In the genomic region with DNA sequence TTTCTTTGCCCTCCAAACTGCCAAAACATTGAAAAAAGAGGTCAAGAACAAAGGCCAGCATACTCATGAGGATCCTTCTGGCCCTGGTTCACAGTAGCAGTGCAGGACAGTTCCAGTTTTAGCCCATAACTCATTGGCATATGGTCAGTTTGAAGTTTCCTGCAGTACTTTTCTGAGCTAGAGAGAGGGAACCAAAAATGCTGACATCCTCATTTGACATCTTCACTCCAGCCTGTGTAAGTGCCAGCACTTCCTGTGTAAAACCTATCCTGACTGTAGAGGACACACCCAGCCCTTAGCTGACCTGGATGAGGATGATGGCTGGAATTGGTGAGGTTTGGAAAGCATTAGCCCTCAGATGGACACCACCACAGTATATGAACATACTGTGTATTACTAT, we compare ENCODE assay signal across 13 cellular contexts.
DNase-seq lines count a peak whose midpoint lies in the region; ATAC-seq and TF ChIP-seq lines count a peak whose summit lies in the region.
"Had no signal": no experiment of that assay in that cellular context is flagged by ENCODE, and none has a peak within 500 bp of the region (broad histone marks: within the 10 kb centered on the region; RNA-seq: fewer than 3 reads in every experiment).

No MANE protein-coding gene starts in this region.

- H3F3A ChIP-seq in GM23338 (replicated peaks; ENCODE audit: low read depth) (no peaks in the 10 kb centered on the region), OCI-LY1 (ENCODE audit: insufficient read depth, low read length) (no peaks in the 10 kb centered on the region)

- H3K27me3 ChIP-seq in GM23338 (ENCODE audit: insufficient read depth) (no peaks in the 10 kb centered on the region), OCI-LY1 (ENCODE audit: insufficient read depth, low read length) (no peaks in the 10 kb centered on the region), heart left ventricle (no peaks in the 10 kb centered on the region), psoas muscle (ENCODE audit: insufficient read depth in 3 of 3, low read length in 2 of 3) (no peaks in the 10 kb centered on the region)

- H3K4me3 Mint-ChIP-seq in GM23338, result no peak overlapping the region
- no peak overlapping the region for H3K4me3 Mint-ChIP-seq in activated T-cell treated with anti-CD3 and anti-CD28 coated beads, Interleukin-2, amount 50 U/mL, for 4 hours
- H3K4me3 Mint-ChIP-seq: naive thymus-derived CD8-positive, alpha-beta T cell; stimulated activated naive CD8-positive, alpha-beta T cell treated with anti-CD3 and anti-CD28 coated beads, Interleukin-15, amount 100 ng/mL, for 72 hours had no signal

- no peak for ATAC-seq in GM23338
- ATAC-seq in heart left ventricle, result peak; percentile 55 to 86 (median 70)
- ATAC-seq in psoas muscle, result peak; percentile 56 to 74 (median 73)
- ATAC-seq in HG02610 (IDR thresholded peaks at IDR 0.05; ENCODE audit: unreplicated experiment), result no peak
- ATAC-seq in activated T-cell treated with anti-CD3 and anti-CD28 coated beads, Interleukin-2, amount 50 U/mL, for 4 hours, result no peak
- ATAC-seq: naive thymus-derived CD8-positive, alpha-beta T cell; stimulated activated naive CD8-positive, alpha-beta T cell treated with anti-CD3 and anti-CD28 coated beads, Interleukin-15, amount 100 ng/mL, for 72 hours had no signal

- H3K9me2 ChIP-seq in GM23338 (ENCODE audit: insufficient read depth) (no peaks in the 10 kb centered on the region), OCI-LY1 (ENCODE audit: low read depth, low read length) (no peaks in the 10 kb centered on the region)
- H3K9me2 ChIP-seq: SK-N-SH had no signal

- H3K9ac ChIP-seq in OCI-LY1 (ENCODE audit: low read length), result 0 out of 2 replicates have a peak overlapping the region, but pooled peaks have one; percentile 12
- H3K9ac ChIP-seq: SK-N-SH had no signal

- H3K4me2 ChIP-seq in GM23338 (no peak overlapping the region), OCI-LY1 (ENCODE audit: low read length) (peak overlapping the region; percentile 64)
- H3K4me2 ChIP-seq: SK-N-SH had no signal

- peaks cover 12% of the 10 kb centered on the region; the same call in 2 of the 3 replicates for H3K36me3 Mint-ChIP-seq in GM23338 (ENCODE audit: low read depth)
- no peaks in the 10 kb centered on the region for H3K36me3 Mint-ChIP-seq in activated T-cell treated with anti-CD3 and anti-CD28 coated beads, Interleukin-2, amount 50 U/mL, for 4 hours (ENCODE audit: insufficient read depth)
- H3K36me3 Mint-ChIP-seq: naive thymus-derived CD8-positive, alpha-beta T cell had no signal

- no peak for TF ChIP-seq CTCF in GM23338 (conservative IDR thresholded peaks at IDR 0.05; ENCODE audit: low read depth in 2 of 2)
- no peak for TF ChIP-seq CTCF in OCI-LY1 (IDR thresholded peaks at IDR 0.05; ENCODE audit: low read length)
- TF ChIP-seq CTCF in heart left ventricle (IDR thresholded peaks at IDR 0.05), result peak in 1 of 12 donors; percentile 8
- TF ChIP-seq CTCF in psoas muscle (IDR thresholded peaks at IDR 0.05), result no peak

- no peak for DNase-seq in GM23338 (ENCODE audit: low spot score)
- peak in 2 of 5 donors; percentile 25 to 46 for DNase-seq in heart left ventricle
- no peak for DNase-seq in psoas muscle
- no peak for DNase-seq in EL
- DNase-seq in NCI-H2227 treated with DMSO at 0.1 percent for 48 hours (lab: John Stamatoyannopoulos, UW), result no peak
- DNase-seq in activated T-cell treated with anti-CD3 and anti-CD28 coated beads, Interleukin-2, amount 50 U/mL, for 4 hours, result no peak
- DNase-seq: Caco-2; effector CD8-positive, alpha-beta T cell; naive thymus-derived CD8-positive, alpha-beta T cell; SK-N-SH; stimulated activated naive CD8-positive, alpha-beta T cell treated with anti-CD3 and anti-CD28 coated beads, Interleukin-15, amount 100 ng/mL, for 72 hours had no signal

- no peaks in the 10 kb centered on the region for H3K9me3 ChIP-seq in OCI-LY1 (ENCODE audit: low read length)
- no peaks in the 10 kb centered on the region for H3K9me3 ChIP-seq in heart left ventricle
- no peaks in the 10 kb centered on the region for H3K9me3 ChIP-seq in psoas muscle
- H3K9me3 ChIP-seq: Caco-2, SK-N-SH had no signal

- peak overlapping the region; percentile 46; the same call in 1 of the 2 replicates for H3K27ac Mint-ChIP-seq in GM23338
- H3K27ac Mint-ChIP-seq: naive thymus-derived CD8-positive, alpha-beta T cell; stimulated activated naive CD8-positive, alpha-beta T cell treated with anti-CD3 and anti-CD28 coated beads, Interleukin-15, amount 100 ng/mL, for 72 hours had no signal

- no peaks in the 10 kb centered on the region for H3K9me3 Mint-ChIP-seq in GM23338
- H3K9me3 Mint-ChIP-seq in activated T-cell treated with anti-CD3 and anti-CD28 coated beads, Interleukin-2, amount 50 U/mL, for 4 hours, result no peaks in the 10 kb centered on the region
- H3K9me3 Mint-ChIP-seq: naive thymus-derived CD8-positive, alpha-beta T cell; stimulated activated naive CD8-positive, alpha-beta T cell treated with anti-CD3 and anti-CD28 coated beads, Interleukin-15, amount 100 ng/mL, for 72 hours had no signal

- H4K20me1 ChIP-seq in GM23338 (replicated peaks; ENCODE audit: insufficient read depth) (peaks cover 19% of the 10 kb centered on the region; the same call in 1 of the 2 replicates), OCI-LY1 (ENCODE audit: insufficient read depth, low read length) (no peaks in the 10 kb centered on the region)

- H3K4me3 ChIP-seq in GM23338 (no peak overlapping the region), OCI-LY1 (ENCODE audit: low read depth, low read length, poor library complexity, severe bottlenecking) (no peak overlapping the region), heart left ventricle (no peak overlapping the region), psoas muscle (no peak overlapping the region)

- no peak for TF ChIP-seq POLR2A in heart left ventricle (IDR thresholded peaks at IDR 0.05)

- H3K36me3 ChIP-seq in GM23338 (ENCODE audit: insufficient read depth), result no peaks in the 10 kb centered on the region
- H3K36me3 ChIP-seq in OCI-LY1 (ENCODE audit: insufficient read depth, low read length), result no peaks in the 10 kb centered on the region
- H3K36me3 ChIP-seq in heart left ventricle, result no peaks in the 10 kb centered on the region
- H3K36me3 ChIP-seq in psoas muscle (ENCODE audit: insufficient read depth in 1 of 2, low read depth in 1 of 2), result no peaks in the 10 kb centered on the region

- H2AFZ ChIP-seq in GM23338 (no peak overlapping the region), OCI-LY1 (ENCODE audit: low read length) (no peak overlapping the region)

- intact Hi-C loops in heart left ventricle (cut with DNase I) (loop anchor here in 1 of 10 donors (10.0 kb wide), 1 partner anchor 51 kb away; no protein-coding TSS in a partner anchor), psoas muscle (cut with DNase I) (no loop called here)

- H3K4me1 ChIP-seq in GM23338 (ENCODE audit: insufficient read depth) (no peaks in the 10 kb centered on the region), OCI-LY1 (ENCODE audit: insufficient read depth, low read length, severe bottlenecking) (peaks cover 42% of the 10 kb centered on the region), heart left ventricle (peaks cover 0 to 56% (median 30%) of the 10 kb centered on the region in 12 donors), psoas muscle (peaks cover 47% of the 10 kb centered on the region)

- H3K27ac ChIP-seq in GM23338 (ENCODE audit: low read depth) (0 out of 2 replicates have a peak overlapping the region, but pooled peaks have one; percentile 45), OCI-LY1 (ENCODE audit: low read depth, low read length, poor library complexity, severe bottlenecking) (peak overlapping the region; percentile 65), heart left ventricle (peak overlapping the region in 11 of 12 donors; percentile 15 to 92 (median 51)), psoas muscle (peak overlapping the region; percentile 56)

- peaks cover 99% of the 10 kb centered on the region for H3K79me2 ChIP-seq in GM23338 (replicated peaks; ENCODE audit: insufficient read depth)
- no peaks in the 10 kb centered on the region for H3K79me2 ChIP-seq in OCI-LY1 (ENCODE audit: insufficient read depth, low read length)

- H3K27me3 Mint-ChIP-seq in GM23338 (ENCODE audit: insufficient read depth, low read depth, poor library complexity), result peaks cover 3% of the 10 kb centered on the region
- H3K27me3 Mint-ChIP-seq in activated T-cell treated with anti-CD3 and anti-CD28 coated beads, Interleukin-2, amount 50 U/mL, for 4 hours (ENCODE audit: low read depth), result peaks cover 3% of the 10 kb centered on the region
- H3K27me3 Mint-ChIP-seq: stimulated activated naive CD8-positive, alpha-beta T cell treated with anti-CD3 and anti-CD28 coated beads, Interleukin-15, amount 100 ng/mL, for 72 hours had no signal

- peaks cover 7% of the 10 kb centered on the region; the same call in 2 of the 3 replicates for H3K4me1 Mint-ChIP-seq in GM23338
- peaks cover 3% of the 10 kb centered on the region for H3K4me1 Mint-ChIP-seq in activated T-cell treated with anti-CD3 and anti-CD28 coated beads, Interleukin-2, amount 50 U/mL, for 4 hours (ENCODE audit: low read depth)
- H3K4me1 Mint-ChIP-seq: stimulated activated naive CD8-positive, alpha-beta T cell treated with anti-CD3 and anti-CD28 coated beads, Interleukin-15, amount 100 ng/mL, for 72 hours had no signal

TF ChIP-seq in GM23338, 12 proteins besides CTCF, POLR2A, EP300 and RAD21 (continues in another document):
- TF ChIP-seq NANOG (IDR thresholded peaks at IDR 0.05; ENCODE audit: borderline replicate concordance) (no peak), STAT1 (IDR thresholded peaks at IDR 0.05; ENCODE audit: unreplicated experiment) (no peak), ZNF331 (CRISPR knock-in tag; IDR thresholded peaks at IDR 0.05; ENCODE audit: low read depth) (no peak)

Comparison
In these comparisons a context has a peak if more than half of its experiments do, and no peak if none do; other contexts are left out.
1. ATAC-seq: peak in heart left ventricle (4 of 4) and psoas muscle (4 of 4); none in GM23338 (single experiment), HG02610 (single experiment) and activated T-cell treated with anti-CD3 and anti-CD28 coated beads, Interleukin-2, amount 50 U/mL, for 4 hours (0 of 2).
2. Peak in every context shown above with its lines, with median percentiles within 50 percentile points of each other: H3K27ac ChIP-seq.